Comparison of ENCODE assay signal across 1 cellular context in genomic region chr18:49520661-49521145, GRCh38.
TF ChIP-seq lines count a peak whose summit lies in the region.

No MANE protein-coding gene starts in this region.

TF ChIP-seq in WTC11, 78 proteins besides CTCF, POLR2A, EP300 and RAD21 (continued from another document):
- no peak for TF ChIP-seq AFF4 (CRISPR knock-in tag; IDR thresholded peaks at IDR 0.05; ENCODE audit: borderline replicate concordance)
- TF ChIP-seq CREB1 (CRISPR knock-in tag; IDR thresholded peaks at IDR 0.05): no peak
- TF ChIP-seq ZSCAN18 (CRISPR knock-in tag; IDR thresholded peaks at IDR 0.05): no peak
- TF ChIP-seq IRF2 (CRISPR knock-in tag; IDR thresholded peaks at IDR 0.05; ENCODE audit: borderline replicate concordance, low read depth): no peak
